In genomic region chr13:26563713-26564112, GRCh38 we compare ENCODE assay signal across 25 cellular contexts.
"Had no signal": no experiment of that assay in that cellular context is flagged by ENCODE, and none has a peak within 500 bp of the region (broad histone marks: within the 10 kb centered on the region; RNA-seq: fewer than 3 reads in every experiment).

No MANE protein-coding gene starts in this region.

- H3K27ac ChIP-seq: KMS-11, Peyer's patch, RWPE1 had no signal

- H3K27me3 ChIP-seq: Peyer's patch had no signal

- DNase-seq: activated B cell treated with CpG ODN at 0.5 μM for 24 hours; activated CD4-positive, alpha-beta memory T cell treated with anti-CD3 and anti-CD28 coated beads for 36 hours; activated CD4-positive, alpha-beta T cell treated with anti-CD3 and anti-CD28 coated beads for 1 hour; activated CD4-positive, alpha-beta T cell treated with anti-CD3 and anti-CD28 coated beads, Interleukin-2, amount 10 ng/mL, durations not matched to agents 24 days and 14 days; activated CD8-positive, alpha-beta memory T cell treated with anti-CD3 and anti-CD28 coated beads for 24 hours; activated effector memory CD4-positive, alpha-beta T cell treated with anti-CD3 and anti-CD28 coated beads, Interleukin-2, amount 50 U/mL, for 16 hours; activated naive CD4-positive, alpha-beta T cell treated with Interleukin-2 at 50 U/mL for 16 hours; activated naive CD8-positive, alpha-beta T cell treated with anti-CD3 and anti-CD28 coated beads, Interleukin-2, amount 50 U/mL, for 24 hours; activated T-cell treated with anti-CD3 and anti-CD28 coated beads, Interleukin-2, amount 50 U/mL, for 4 hours; NCI-H1092; NCI-H1417; NCI-H1930; NCI-H2107; NCI-H2171 treated with DMSO at 0.1 percent for 48 hours; NCI-H226; NCI-H526 treated with DMSO at 0.1 percent for 48 hours; NCI-H82; NK-92 treated with Interleukin-12 subunit alpha and Interleukin-12 subunit beta, amount 100 ng/mL, for 24 hours; Peyer's patch; SHP77; T-helper 17 cell; T-helper 9 cell had no signal

- ATAC-seq: activated naive CD4-positive, alpha-beta T cell treated with anti-CD3 and anti-CD28 coated beads, Interleukin-2, amount 50 U/mL, for 72 hours; activated naive CD8-positive, alpha-beta T cell treated with anti-CD3 and anti-CD28 coated beads, Interleukin-2, amount 50 U/mL, for 24 hours; activated T-cell treated with anti-CD3 and anti-CD28 coated beads, Interleukin-2, amount 50 U/mL, for 4 hours; T-helper 17 cell had no signal

- H3K4me1 ChIP-seq: Peyer's patch had no signal

- H3K4me3 ChIP-seq: Peyer's patch had no signal

- H3K36me3 ChIP-seq: Peyer's patch had no signal
